ENCODE assay signal across 8 cellular contexts in the genomic region with DNA sequence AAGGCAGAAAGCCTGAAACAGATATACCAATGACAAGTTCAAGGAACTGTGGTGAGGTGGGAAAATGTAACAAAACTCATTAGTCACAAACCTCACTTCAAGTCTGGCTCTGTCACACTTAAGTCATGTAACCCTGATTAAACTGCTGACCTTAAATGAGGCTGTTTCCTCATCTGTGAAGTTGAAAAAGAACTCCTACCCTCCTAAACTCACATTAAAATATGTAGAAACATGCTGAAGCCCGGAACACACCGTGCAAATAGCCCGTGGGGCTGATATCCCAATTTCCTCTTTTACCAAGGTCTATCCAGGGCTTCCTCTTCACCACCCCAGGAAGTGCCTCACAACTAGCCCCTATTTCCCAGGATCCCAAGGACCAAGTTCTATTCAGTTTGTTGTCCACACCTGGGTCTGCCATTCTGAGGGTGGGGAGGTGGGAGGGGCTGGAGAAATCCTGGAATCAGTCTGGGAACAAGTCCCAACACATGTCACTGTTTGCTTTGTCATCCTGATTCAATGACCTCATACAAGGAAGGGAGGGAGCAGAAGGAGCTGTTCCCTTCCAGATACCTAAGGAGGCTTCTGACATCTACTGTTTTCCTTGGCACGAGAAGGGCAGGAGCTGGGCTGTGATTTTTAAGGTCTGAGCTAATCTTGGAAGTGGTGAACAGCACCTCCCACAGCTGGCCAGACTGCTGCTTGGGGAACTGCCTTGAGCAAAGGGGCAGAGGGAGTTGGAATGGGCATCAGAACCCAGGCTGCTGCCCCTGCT. TPM values are rescaled to one million over a fixed set of nuclear protein-coding genes. Genes with fewer than 3 reads are reported as not detected.
DNase-seq lines count a peak whose midpoint lies in the region; ATAC-seq, FAIRE-seq and TF ChIP-seq lines count a peak whose summit lies in the region.

No MANE protein-coding gene starts in this region.

- no peaks in the 10 kb centered on the region for H3K36me3 ChIP-seq in PC-3 (ENCODE audit: low read depth, low read length)
- H3K36me3 ChIP-seq in pancreas: no peaks in the 10 kb centered on the region

- no peaks in the 10 kb centered on the region for H3K9me2 ChIP-seq in PC-3 (replicated peaks; ENCODE audit: low read length)

- no peaks in the 10 kb centered on the region for H4K20me1 ChIP-seq in PC-3 (ENCODE audit: low read length)

- H3K79me2 ChIP-seq in PC-3 (ENCODE audit: low read length): no peaks in the 10 kb centered on the region

- WGBS in pancreas, 2 donors: 17 to 25% methylated on average over 4 of the region's 4 CpGs

- no peak for FAIRE-seq in pancreas (lab: Jason Lieb, UNC)

- intact Hi-C loops in PC-3 (cut with micrococcal nuclease): loop anchor here (5.0 to 10.0 kb wide), 4 partner anchors 69 to 859 kb away; a partner anchor contains a TSS
- intact Hi-C loops in pancreas (cut with DNase I): loop anchor here in 1 of 3 donors (10.0 kb wide), 1 partner anchor 49 kb away; no protein-coding TSS in a partner anchor

- CTCF ChIA-PET in PC-3 (lab: Charles Lee): interaction anchor here (0.5 to 1.0 kb wide), 8 partner anchors 14 to 934 kb away, joined by 3 to 9 read pairs (median 3); no protein-coding TSS in a partner anchor

- POLR2A ChIA-PET in PC-3 (lab: Charles Lee; ENCODE audit: unreplicated experiment): interaction anchor here (0.5 to 0.7 kb wide), 4 partner anchors 78 to 685 kb away, joined by 3 to 11 read pairs (median 4); no protein-coding TSS in a partner anchor

- peak overlapping the region; percentile 95 for H3K27ac ChIP-seq in PC-3 (ENCODE audit: low read length)
- peak overlapping the region; percentile 51 to 90 (median 71) for H3K27ac ChIP-seq in pancreas

- TF ChIP-seq CTCF in PC-3 (conservative IDR thresholded peaks at IDR 0.05; ENCODE audit: low read depth, low read length): no peak; the same call in 1 of the 2 replicates
- TF ChIP-seq CTCF in pancreas (IDR thresholded peaks at IDR 0.05): no peak

- peak overlapping the region; percentile 63 for H3K4me2 ChIP-seq in PC-3 (ENCODE audit: low read length)

- H3K4me3 ChIP-seq in PC-3 (ENCODE audit: low read length): no peak overlapping the region; the same call in 1 of the 2 replicates
- H3K4me3 ChIP-seq in pancreas: no peak overlapping the region

- peak overlapping the region; percentile 72 for H2AFZ ChIP-seq in PC-3 (ENCODE audit: low read length)

- peak; percentile 85 for ATAC-seq in PC-3
- ATAC-seq in esophagus mucosa: peak; percentile 87
- peak; percentile 90 to 94 (median 92) for ATAC-seq in pancreas
- ATAC-seq in GM21381 (IDR thresholded peaks at IDR 0.05; ENCODE audit: unreplicated experiment): no peak
- ATAC-seq in HG03378 (IDR thresholded peaks at IDR 0.05; ENCODE audit: unreplicated experiment): no peak

- H3K9me3 ChIP-seq in PC-3 (ENCODE audit: low read length): no peaks in the 10 kb centered on the region
- no peaks in the 10 kb centered on the region for H3K9me3 ChIP-seq in pancreas

- H3K27me3 ChIP-seq in PC-3 (ENCODE audit: low read length): no peaks in the 10 kb centered on the region
- no peaks in the 10 kb centered on the region for H3K27me3 ChIP-seq in pancreas

- BruUV-seq in PC-3 (replicated peaks; lab: Mats Ljungman, UMichigan): no TSS peak

- peaks cover 5% of the 10 kb centered on the region for H3F3A ChIP-seq in PC-3 (ENCODE audit: low read length, unreplicated experiment)

- H3K9ac ChIP-seq in PC-3 (ENCODE audit: low read length): peak overlapping the region; percentile 66

- peak; percentile 92 for DNase-seq in GM04504 (ENCODE audit: low read depth)
- DNase-seq in PC-3: peak; percentile 92
- DNase-seq in pancreas: peak in 5 of 6 donors; percentile 67 to 88 (median 82)
- DNase-seq in NCI-H1694 treated with DMSO at 0.1 percent for 48 hours (lab: John Stamatoyannopoulos, UW): no peak
- DNase-seq in NCI-H1105 (lab: John Stamatoyannopoulos, UW): no peak

- H3K4me1 ChIP-seq in PC-3 (ENCODE audit: insufficient read depth, low read length) (peaks cover 30% of the 10 kb centered on the region), pancreas (peaks cover 0 to 13% (median 5%) of the 10 kb centered on the region in 3 donors)

RNA-seq across cellular contexts. Expression of a gene that starts 42.3 kb away (rescaled TPM):
- 29.1 and 30.3 TPM in 2 replicates for total RNA-seq in PC-3 (2014; rRNA removed)
- total RNA-seq in esophagus mucosa: 13.3 TPM
- total RNA-seq in pancreas: 10 to 100 TPM in 1 of 6 donors, 1 to 10 TPM in 5; 5.1 to 12.1 (median 8.1) TPM
- polyA plus RNA-seq in pancreas: 10 to 100 TPM in 1 of 2 donors, 1 to 10 TPM in 1; 7.7 to 12.6 TPM

RNA-seq across cellular contexts. Expression of a gene that starts 42.6 kb away (rescaled TPM):
- total RNA-seq in PC-3 (2014; rRNA removed): 23.4 and 27.2 TPM in 2 replicates
- 11.7 TPM for total RNA-seq in esophagus mucosa
- 10 to 100 TPM in 3 of 6 donors, 1 to 10 TPM in 3; 8.0 to 18.1 (median 9.9) TPM for total RNA-seq in pancreas
- polyA plus RNA-seq in pancreas: 10 to 100 TPM; 22.5 to 32.4 TPM

Comparison
In these comparisons a context has a peak if more than half of its experiments do, and no peak if none do; other contexts are left out.
1. DNase-seq: peak in GM04504 (single experiment), PC-3 (single experiment) and pancreas (5 of 6); none in NCI-H1694 treated with DMSO at 0.1 percent for 48 hours (single experiment) and NCI-H1105 (single experiment).
2. ATAC-seq: peak in PC-3 (single experiment), esophagus mucosa (single experiment) and pancreas (4 of 4); none in GM21381 (single experiment) and HG03378 (single experiment).